Comparison of ENCODE assay signal across 8 cellular contexts in genomic region chr7:39733881-39734571, GRCh38.
DNase-seq lines count a peak whose midpoint lies in the region; ATAC-seq, FAIRE-seq and TF ChIP-seq lines count a peak whose summit lies in the region.

No MANE protein-coding gene starts in this region.

- TF ChIP-seq CTCF in BE2C (IDR thresholded peaks at IDR 0.05; ENCODE audit: low read depth, low read length), result no peak
- no peak for TF ChIP-seq CTCF in GM12865 (IDR thresholded peaks at IDR 0.05; ENCODE audit: insufficient read depth, low read depth, low read length, missing control alignments)
- no peak for TF ChIP-seq CTCF in RWPE1 (conservative IDR thresholded peaks at IDR 0.05; ENCODE audit: low read depth)
- no peak for TF ChIP-seq CTCF in dorsolateral prefrontal cortex (IDR thresholded peaks at IDR 0.05 in 54 of 56, conservative IDR thresholded peaks at IDR 0.05 in 2 of 56; ENCODE audit: low read depth in 1 of 56, partially characterized antibody in 56 of 56)
- TF ChIP-seq CTCF in D721Med (IDR thresholded peaks at IDR 0.05; ENCODE audit: insufficient read depth, missing control alignments), result no peak

- intact Hi-C loops in dorsolateral prefrontal cortex (cut with DNase I), result loop anchor here (5.0 to 10.0 kb wide), 3 partner anchors 59 to 213 kb away; partner anchors contain the start of gene RALA (in 2 of the 2)

- H3K27me3 ChIP-seq in BE2C (no peaks in the 10 kb centered on the region), dorsolateral prefrontal cortex (no peaks in the 10 kb centered on the region), muscle layer of colon (ENCODE audit: control insufficient read depth in 1 of 2, insufficient read depth in 2 of 2, low read length in 2 of 2) (no peaks in the 10 kb centered on the region)

- H3K9ac ChIP-seq in muscle layer of colon (ENCODE audit: low read length), result peak overlapping the region; percentile 29

- no peak for DNase-seq in BE2C
- peak; percentile 53 for DNase-seq in GM12865 (ENCODE audit: low read depth)
- DNase-seq in RWPE1 (ENCODE audit: low spot score), result peak; percentile 61
- no peak for DNase-seq in dorsolateral prefrontal cortex
- DNase-seq in D721Med (ENCODE audit: insufficient read length, low spot score), result no peak
- no peak for DNase-seq in hippocampal formation (lab: John Stamatoyannopoulos, UW)

- no peak for ATAC-seq in GM19035 (IDR thresholded peaks at IDR 0.05; ENCODE audit: unreplicated experiment)

- peaks cover 7% of the 10 kb centered on the region for H3K4me1 ChIP-seq in BE2C
- peaks cover 16% of the 10 kb centered on the region for H3K4me1 ChIP-seq in muscle layer of colon (ENCODE audit: insufficient read depth, low read length)

- H3K4me3 ChIP-seq in BE2C (ENCODE audit: low read depth, low read length) (peak overlapping the region; percentile 77), GM12865 (ENCODE audit: low read depth, low read length) (peak overlapping the region; percentile 93), dorsolateral prefrontal cortex (peak overlapping the region; percentile 54 to 89 (median 73)), muscle layer of colon (ENCODE audit: low read depth in 1 of 2, low read length in 2 of 2) (peak overlapping the region; percentile 78 to 83)

- H3K27ac ChIP-seq in RWPE1 (peak overlapping the region; percentile 70), dorsolateral prefrontal cortex (peak overlapping the region in 49 of 59 donors; percentile 29 to 90 (median 76)), muscle layer of colon (ENCODE audit: low read depth, low read length) (peak overlapping the region; percentile 63)

- no peak for FAIRE-seq in D721Med (lab: Jason Lieb, UNC)

- H3K9me3 ChIP-seq in BE2C (no peaks in the 10 kb centered on the region), muscle layer of colon (ENCODE audit: low read length) (no peaks in the 10 kb centered on the region)

- POLR2A ChIA-PET in RWPE1 (lab: Yijun Ruan, JAX; ENCODE audit: low non-redundant PET), result no interaction called here

- H3K36me3 ChIP-seq in BE2C, result no peaks in the 10 kb centered on the region
- no peaks in the 10 kb centered on the region for H3K36me3 ChIP-seq in muscle layer of colon (ENCODE audit: insufficient read depth, low read length)

- CTCF ChIA-PET in RWPE1 (lab: Yijun Ruan, JAX), result no interaction called here

Comparison
In these comparisons a context has a peak if more than half of its experiments do, and no peak if none do; other contexts are left out.
1. DNase-seq: peak in GM12865 (single experiment) and RWPE1 (single experiment); none in BE2C (single experiment), dorsolateral prefrontal cortex (0 of 10), D721Med (single experiment) and hippocampal formation (0 of 2).
2. Peak in every context shown above with its lines, with median percentiles within 50 percentile points of each other: H3K4me3 ChIP-seq and H3K27ac ChIP-seq.